In genomic region chr2:121771976-121772742, GRCh38 we compare ENCODE assay signal across 11 cellular contexts. TPM values are rescaled to one million over a fixed set of nuclear protein-coding genes. Genes with fewer than 3 reads are reported as not detected.
A peak's percentile ranks its signal among the peaks of the same experiment; 100 is the strongest.
DNase-seq lines count a peak whose midpoint lies in the region; ATAC-seq, FAIRE-seq and TF ChIP-seq lines count a peak whose summit lies in the region.
"Had no signal": no experiment of that assay in that cellular context is flagged by ENCODE, and none has a peak within 500 bp of the region (broad histone marks: within the 10 kb centered on the region; RNA-seq: fewer than 3 reads in every experiment).

No MANE protein-coding gene starts in this region.

- 0 out of 2 replicates have a peak overlapping the region, but pooled peaks have one; percentile 64 for H2BK20ac ChIP-seq in H1 (ENCODE audit: low read length)

- peak; percentile 75 for DNase-seq in DMS53 treated with DMSO at 0.1 percent for 48 hours (lab: John Stamatoyannopoulos, UW; ENCODE audit: unreplicated experiment)
- DNase-seq in NCI-H2196 treated with DMSO at 0.1 percent for 48 hours (lab: John Stamatoyannopoulos, UW; ENCODE audit: unreplicated experiment): peak; percentile 76
- DNase-seq in H1 (ENCODE audit: low read depth in 1 of 2, low spot score in 2 of 2): no peak
- no peak for DNase-seq in neuronal stem cell (ENCODE audit: low spot score)
- DNase-seq: GDM1, GM23248, hippocampal formation, NCI-H2081 treated with DMSO at 0.1 percent for 48 hours had no signal

- H2BK120ac ChIP-seq in H1 (replicated peaks; ENCODE audit: low read depth, low read length) (no peak overlapping the region), neuronal stem cell (ENCODE audit: low read depth, low read length) (no peak overlapping the region)

- H3K14ac ChIP-seq in H1 (ENCODE audit: insufficient read length) (no peak overlapping the region), neuronal stem cell (ENCODE audit: low read length) (no peak overlapping the region)

- H4K20me1 ChIP-seq in H1 (replicated peaks in 1 of 2; ENCODE audit: control insufficient read depth in 1 of 2, insufficient read depth in 2 of 2, low read length in 2 of 2): peaks cover 0 to 2% of the 10 kb centered on the region in 2 experiments

- H2AFZ ChIP-seq in H1 (ENCODE audit: low read length): no peak overlapping the region
- peak overlapping the region; percentile 26 for H2AFZ ChIP-seq in neuronal stem cell (ENCODE audit: low read length)
- H2AFZ ChIP-seq: GM23248 had no signal

- no peak for TF ChIP-seq RAD21 in H1 (IDR thresholded peaks at IDR 0.05 in 1 of 2, conservative IDR thresholded peaks at IDR 0.05 in 1 of 2; ENCODE audit: low read depth in 2 of 2, low read length in 2 of 2)

- no peaks in the 10 kb centered on the region for H3K79me2 ChIP-seq in H1 (ENCODE audit: control insufficient read depth in 1 of 2, insufficient read depth in 2 of 2, low read length in 2 of 2)

- H3K23ac ChIP-seq in H1 (ENCODE audit: insufficient read length): no peak overlapping the region
- H3K23ac ChIP-seq in neuronal stem cell (ENCODE audit: low read depth, low read length, poor library complexity): no peak overlapping the region

- TF ChIP-seq CTCF in H1 (IDR thresholded peaks at IDR 0.05; ENCODE audit: control extremely low read depth in 1 of 3, insufficient read depth in 1 of 3, low read depth in 1 of 3, low read length in 3 of 3): no peak

- H2BK5ac ChIP-seq in H1 (ENCODE audit: low read depth, low read length) (peak overlapping the region; percentile 24; the same call in 1 of the 2 replicates), neuronal stem cell (ENCODE audit: low read length) (no peak overlapping the region)

- CTCF ChIA-PET in H1 (lab: Charles Lee; ENCODE audit: partially characterized antibody): interaction anchor here (0.7 to 1.6 kb wide), 4 partner anchors 39 to 416 kb away, joined by 3 to 4 read pairs (median 3); no protein-coding TSS in a partner anchor

- H2BK15ac ChIP-seq in H1 (ENCODE audit: low read length): peak overlapping the region; percentile 37; the same call in 1 of the 2 replicates
- H2BK15ac ChIP-seq in neuronal stem cell (ENCODE audit: low read length): no peak overlapping the region

- H3K4me3 ChIP-seq in H1 (ENCODE audit: extremely low read depth in 1 of 4, insufficient read depth in 2 of 4, low read depth in 3 of 4, low read length in 4 of 4): no peak overlapping the region
- no peak overlapping the region for H3K4me3 ChIP-seq in neuronal stem cell (ENCODE audit: low read length in 2 of 2)
- H3K4me3 ChIP-seq: GM23248 had no signal

- H3K23me2 ChIP-seq in H1 (ENCODE audit: low read depth, low read length): peaks cover 4% of the 10 kb centered on the region; the same call in 1 of the 2 replicates

- H3K4me1 ChIP-seq in H1 (replicated peaks in 1 of 4; ENCODE audit: control insufficient read depth in 3 of 4, insufficient read depth in 4 of 4, low read length in 3 of 4) (no peaks in the 10 kb centered on the region), neuronal stem cell (ENCODE audit: control insufficient read depth in 2 of 2, insufficient read depth in 1 of 2, low read depth in 1 of 2, low read length in 2 of 2) (peaks cover 0 to 7% of the 10 kb centered on the region in 2 donors)

- no peak for TF ChIP-seq EP300 in H1 (IDR thresholded peaks at IDR 0.05; ENCODE audit: borderline replicate concordance in 1 of 2, low read depth in 2 of 2, low read length in 2 of 2)

- no peak overlapping the region for H4K91ac ChIP-seq in H1 (replicated peaks; ENCODE audit: insufficient read length, low read length)
- H4K91ac ChIP-seq in neuronal stem cell (ENCODE audit: low read depth, low read length, poor library complexity): no peak overlapping the region

- H3K27me3 ChIP-seq in H1 (replicated peaks in 1 of 4; ENCODE audit: control insufficient read depth in 3 of 4, extremely low read depth in 1 of 4, insufficient read depth in 3 of 4, low read length in 3 of 4) (no peaks in the 10 kb centered on the region), neuronal stem cell (ENCODE audit: control insufficient read depth in 3 of 3, insufficient read depth in 3 of 3, low read depth in 1 of 3, low read length in 3 of 3) (no peaks in the 10 kb centered on the region)

- H2BK12ac ChIP-seq in H1 (ENCODE audit: low read depth, low read length): no peak overlapping the region
- no peak overlapping the region for H2BK12ac ChIP-seq in neuronal stem cell (ENCODE audit: low read length)

- H3K4ac ChIP-seq in H1 (replicated peaks; ENCODE audit: insufficient read length, low read depth, low read length) (no peak overlapping the region), neuronal stem cell (ENCODE audit: low read length) (no peak overlapping the region)

- no peak overlapping the region for H3K18ac ChIP-seq in H1 (ENCODE audit: extremely low read depth, low read length)
- no peak overlapping the region for H3K18ac ChIP-seq in neuronal stem cell (ENCODE audit: low read length)

- H3K27ac ChIP-seq in H1 (ENCODE audit: low read depth, low read length): no peak overlapping the region
- H3K27ac ChIP-seq in neuronal stem cell (replicated peaks; ENCODE audit: low read length): no peak overlapping the region
- H3K27ac ChIP-seq: GM23248 had no signal

- H2AK5ac ChIP-seq in H1 (ENCODE audit: low read depth, low read length): no peak overlapping the region
- H2AK5ac ChIP-seq in neuronal stem cell (ENCODE audit: low read depth, low read length): no peak overlapping the region

- H3K79me1 ChIP-seq in H1 (ENCODE audit: low read depth, low read length): no peaks in the 10 kb centered on the region
- H3K79me1 ChIP-seq in neuronal stem cell (ENCODE audit: low read depth, low read length): no peaks in the 10 kb centered on the region

- H3K4me2 ChIP-seq in H1 (ENCODE audit: insufficient read depth in 1 of 2, low read depth in 2 of 2, low read length in 2 of 2) (no peak overlapping the region), neuronal stem cell (ENCODE audit: insufficient read depth, low read length, poor library complexity, severe bottlenecking) (no peak overlapping the region)

- POLR2A ChIA-PET in H1 (lab: Charles Lee; ENCODE audit: partially characterized antibody): interaction anchor here (0.6 to 2.1 kb wide), 8 partner anchors 11 to 241 kb away, joined by 3 to 7 read pairs (median 4); partner anchors contain the start of genes RNU4ATAC and TSN

- H3K9me3 ChIP-seq in H1 (ENCODE audit: insufficient read depth in 2 of 2, low read depth in 1 of 2, low read length in 1 of 2) (no peaks in the 10 kb centered on the region), neuronal stem cell (replicated peaks in 1 of 2; ENCODE audit: control insufficient read depth in 2 of 2, insufficient read depth in 1 of 2, low read depth in 1 of 2, low read length in 2 of 2) (no peaks in the 10 kb centered on the region)

- H4K5ac ChIP-seq in H1 (ENCODE audit: insufficient read length, low read depth, low read length): no peak overlapping the region

- no peak for FAIRE-seq in H1 (lab: Jason Lieb, UNC)

- 95% methylated on average over 6 of the region's 6 CpGs; no CpG with 5 or more reads in 1 of the 2 experiments for WGBS in H1 (ENCODE audit: extremely low coverage in 1 of 2, insufficient coverage in 1 of 2, insufficient read length in 1 of 2, insufficient replicate concordance in 2 of 2, low coverage in 1 of 2, low lambda C conversion rate in 2 of 2, missing lambda C conversion rate in 1 of 2), 2 experiments
- no CpG with 5 or more reads among the region's 6 CpGs for WGBS in neuronal stem cell (ENCODE audit: extremely low coverage in 2 of 2, insufficient read length in 2 of 2, insufficient replicate concordance in 1 of 2), 2 donors

- no peak for TF ChIP-seq POLR2A in H1 (IDR thresholded peaks at IDR 0.05; ENCODE audit: control extremely low read depth in 1 of 2, low read depth in 2 of 2, low read length in 2 of 2)

- no peak overlapping the region for H4K8ac ChIP-seq in H1 (ENCODE audit: extremely low read depth, insufficient read depth, low read length)
- H4K8ac ChIP-seq in neuronal stem cell (ENCODE audit: low read depth, low read length): no peak overlapping the region

- ATAC-seq in GM21717 (IDR thresholded peaks at IDR 0.05; ENCODE audit: unreplicated experiment) (no peak), GM18873 (IDR thresholded peaks at IDR 0.05; ENCODE audit: low FRiP score, unreplicated experiment) (no peak), GM21360 (IDR thresholded peaks at IDR 0.05; ENCODE audit: unreplicated experiment) (no peak)

- H3K56ac ChIP-seq in H1 (replicated peaks; ENCODE audit: insufficient read length, low read depth, low read length): no peak overlapping the region

- H3K36me3 ChIP-seq in H1 (ENCODE audit: control insufficient read depth in 2 of 4, insufficient read depth in 4 of 4, low read length in 3 of 4) (peaks cover 0 to 18% (median 5%) of the 10 kb centered on the region in 4 experiments; a peak in 4 of 8 replicates), neuronal stem cell (replicated peaks in 1 of 2; ENCODE audit: control insufficient read depth in 2 of 2, insufficient read depth in 2 of 2, low read length in 2 of 2) (peaks cover 3 to 25% of the 10 kb centered on the region in 2 donors)

- H3K9ac ChIP-seq in H1 (replicated peaks in 1 of 4; ENCODE audit: extremely low read depth in 1 of 4, low read depth in 3 of 4, low read length in 3 of 4) (no peak overlapping the region), neuronal stem cell (ENCODE audit: low read depth, low read length, poor library complexity) (no peak overlapping the region)
- H3K9ac ChIP-seq: GM23248 had no signal

RNA-seq across cellular contexts. Expression of gene TSN, which starts 16.7 kb away (rescaled TPM):
- 96.1 and 96.3 TPM in 2 replicates for total RNA-seq in H1 (2021; fragmentation: NEBNext Ultra II Directional; extraction: Animal tissue kit (Norgen Biotek cat#: 25700))
- 30.6 and 44.4 TPM in 2 replicates for polyA plus RNA-seq in H1 (2011; rRNA removed)
- polyA plus RNA-seq in H1 (2011; cell fraction: cytosol; rRNA removed): 41.2 TPM
- 20.6 TPM for polyA plus RNA-seq in H1 (2011; cell fraction: nucleus; rRNA removed)
- polyA plus RNA-seq in H1 (2012, experiment 1 of 2): 45.5 to 71.2 TPM (median 55.4 TPM) in 4 replicates
- 11.8 TPM for polyA plus RNA-seq in H1 (2012, experiment 2 of 2)
- 45.9 TPM for polyA plus RNA-seq in H1 (2013, experiment 1 of 2)
- 49.5 TPM for polyA plus RNA-seq in H1 (2013, experiment 2 of 2)
- 50.1 and 67.4 TPM in 2 replicates for polyA minus RNA-seq in H1 (2011; rRNA and poly(A)+ RNA removed)
- polyA minus RNA-seq in H1 (2011; cell fraction: cytosol; rRNA and poly(A)+ RNA removed): 44.2 TPM
- 54.5 TPM for polyA minus RNA-seq in H1 (2011; cell fraction: nucleus; rRNA and poly(A)+ RNA removed)
- polyA plus RNA-seq in neuronal stem cell (2013, experiment 1 of 2): 32.2 TPM
- polyA plus RNA-seq in neuronal stem cell (2013, experiment 2 of 2): 30.0 TPM

RNA-seq across cellular contexts. Expression of gene NIFK, which starts 35.5 kb away (rescaled TPM):
- total RNA-seq in H1 (2021; fragmentation: NEBNext Ultra II Directional; extraction: Animal tissue kit (Norgen Biotek cat#: 25700)): 99.3 and 117 TPM in 2 replicates
- polyA plus RNA-seq in H1 (2011; rRNA removed): 12.2 and 24.4 TPM in 2 replicates
- polyA plus RNA-seq in H1 (2011; cell fraction: cytosol; rRNA removed): 28.9 TPM
- polyA plus RNA-seq in H1 (2011; cell fraction: nucleus; rRNA removed): 9.9 TPM
- 38.2 to 75.3 TPM (median 47.9 TPM) in 4 replicates for polyA plus RNA-seq in H1 (2012, experiment 1 of 2)
- polyA plus RNA-seq in H1 (2012, experiment 2 of 2): 9.8 TPM
- polyA plus RNA-seq in H1 (2013, experiment 1 of 2): 178 TPM
- polyA plus RNA-seq in H1 (2013, experiment 2 of 2): 171 TPM
- 14.6 and 16.2 TPM in 2 replicates for polyA minus RNA-seq in H1 (2011; rRNA and poly(A)+ RNA removed)
- polyA minus RNA-seq in H1 (2011; cell fraction: cytosol; rRNA and poly(A)+ RNA removed): 16.1 TPM
- polyA minus RNA-seq in H1 (2011; cell fraction: nucleus; rRNA and poly(A)+ RNA removed): 21.0 TPM
- polyA plus RNA-seq in neuronal stem cell (2013, experiment 1 of 2): 71.9 TPM
- polyA plus RNA-seq in neuronal stem cell (2013, experiment 2 of 2): 72.4 TPM

Comparison
In these comparisons a context has a peak if more than half of its experiments do, and no peak if none do; other contexts are left out.
1. DNase-seq: peak in DMS53 treated with DMSO at 0.1 percent for 48 hours (single experiment) and NCI-H2196 treated with DMSO at 0.1 percent for 48 hours (single experiment); none in H1 (0 of 2) and neuronal stem cell (single experiment).